18 cellular contexts compared by ENCODE assay signal in genomic region chr6:41585605-41586004, GRCh38. TPM values are rescaled to one million over a fixed set of nuclear protein-coding genes. Genes with fewer than 3 reads are reported as not detected.
"Had no signal": no experiment of that assay in that cellular context is flagged by ENCODE, and none has a peak within 500 bp of the region (broad histone marks: within the 10 kb centered on the region; RNA-seq: fewer than 3 reads in every experiment).

No MANE protein-coding gene starts in this region.

- H3K79me2 ChIP-seq: parathyroid adenoma had no signal

- DNase-seq: activated CD4-positive, alpha-beta T cell treated with anti-CD3 and anti-CD28 coated beads, Interleukin-2, amount 50 U/mL, for 4 hours; activated CD4-positive, CD25-positive, alpha-beta regulatory T cell treated with anti-CD3 and anti-CD28 coated beads, Interleukin-2, amount 50 U/mL, for 72 hours; activated naive CD8-positive, alpha-beta T cell treated with anti-CD3 and anti-CD28 coated beads, Interleukin-2, amount 10 ng/mL, durations not matched to agents 7 days and 5 days; activated T-cell treated with anti-CD3 and anti-CD28 coated beads, Interleukin-2, amount 50 U/mL, for 48 hours; aorta; colonic mucosa; effector CD4-positive, alpha-beta T cell; erythroblast; left cardiac atrium; mucosa of descending colon; natural killer cell; stimulated activated CD4-positive, alpha-beta T cell treated with anti-CD3 and anti-CD28 coated beads, Interleukin-15, amount 100 ng/mL, for 24 hours; stimulated activated CD4-positive, alpha-beta T cell treated with anti-CD3 and anti-CD28 coated beads, Interleukin-4, amount 100 ng/mL, for 24 hours; tibial artery had no signal

- H3K27ac Mint-ChIP-seq: activated naive CD8-positive, alpha-beta T cell treated with anti-CD3 and anti-CD28 coated beads, Interleukin-2, amount 10 ng/mL, durations not matched to agents 7 days and 5 days had no signal

- H2AFZ ChIP-seq: parathyroid adenoma had no signal

- H3K4me1 ChIP-seq: colonic mucosa, parathyroid adenoma had no signal

- H3K36me3 Mint-ChIP-seq: activated naive CD8-positive, alpha-beta T cell treated with anti-CD3 and anti-CD28 coated beads, Interleukin-2, amount 10 ng/mL, durations not matched to agents 7 days and 5 days; natural killer cell had no signal

- H3K4me3 Mint-ChIP-seq: activated naive CD8-positive, alpha-beta T cell treated with anti-CD3 and anti-CD28 coated beads, Interleukin-2, amount 10 ng/mL, durations not matched to agents 7 days and 5 days; natural killer cell had no signal

- H3K27ac ChIP-seq: colonic mucosa, parathyroid adenoma, tibial artery, vagina had no signal

- H3K9me3 ChIP-seq: colonic mucosa, mucosa of descending colon, tibial artery, vagina had no signal

- ATAC-seq: left cardiac atrium had no signal

- H3K9ac ChIP-seq: parathyroid adenoma had no signal

- H3K4me3 ChIP-seq: cardiac muscle cell, colonic mucosa, mucosa of descending colon, tibial artery, vagina had no signal

- H3K27me3 ChIP-seq: cardiac muscle cell, colonic mucosa, tibial artery, vagina had no signal

- H3K36me3 ChIP-seq: vagina had no signal

- H3K9me3 Mint-ChIP-seq: activated naive CD8-positive, alpha-beta T cell treated with anti-CD3 and anti-CD28 coated beads, Interleukin-2, amount 10 ng/mL, durations not matched to agents 7 days and 5 days; natural killer cell had no signal

RNA-seq across cellular contexts. Expression of gene MDFI, which starts 52.7 kb away (rescaled TPM):
- total RNA-seq: activated naive CD8-positive, alpha-beta T cell treated with anti-CD3 and anti-CD28 coated beads, Interleukin-2, amount 10 ng/mL, durations not matched to agents 7 days and 5 days; natural killer cell; T-helper 2 cell treated with Interferon-gamma antibody and Interleukin-4, amounts not matched to agents 100 ng/mL and 5 ng/mL, for 36 hours had no signal
